Comparison of ENCODE assay signal across 22 cellular contexts in genomic region chr2:188850786-188851185, GRCh38.
"Had no signal": no experiment of that assay in that cellular context is flagged by ENCODE, and none has a peak within 500 bp of the region (broad histone marks: within the 10 kb centered on the region; RNA-seq: fewer than 3 reads in every experiment).

No MANE protein-coding gene starts in this region.

- H3K4me3 Mint-ChIP-seq: activated naive CD4-positive, alpha-beta T cell treated with anti-CD3 and anti-CD28 coated beads, Interleukin-2, amount 10 ng/mL, durations not matched to agents 7 days and 5 days; activated naive CD8-positive, alpha-beta T cell treated with anti-CD3 and anti-CD28 coated beads, Interleukin-2, amount 50 U/mL, for 24 hours; natural killer cell treated with Interleukin-12 subunit alpha and Interleukin-12 subunit beta and Interleukin-15 and Interleukin-18, amount 100 ng/mL, for 72 hours had no signal

- H3K36me3 ChIP-seq: breast epithelium, tibial nerve had no signal

- H3K4me3 ChIP-seq: breast epithelium, hepatocyte, tibial nerve had no signal

- H3K27ac ChIP-seq: breast epithelium, tibial nerve, VCaP had no signal

- H2AFZ ChIP-seq: hepatocyte had no signal

- H3K27ac Mint-ChIP-seq: activated naive CD4-positive, alpha-beta T cell treated with anti-CD3 and anti-CD28 coated beads, Interleukin-2, amount 10 ng/mL, durations not matched to agents 7 days and 5 days; activated naive CD8-positive, alpha-beta T cell treated with anti-CD3 and anti-CD28 coated beads, Interleukin-2, amount 50 U/mL, for 24 hours; natural killer cell treated with Interleukin-12 subunit alpha and Interleukin-12 subunit beta and Interleukin-15 and Interleukin-18, amount 100 ng/mL, for 72 hours had no signal

- H3K9me3 Mint-ChIP-seq: activated naive CD4-positive, alpha-beta T cell treated with anti-CD3 and anti-CD28 coated beads, Interleukin-2, amount 10 ng/mL, durations not matched to agents 7 days and 5 days had no signal

- H3K27me3 Mint-ChIP-seq: activated naive CD4-positive, alpha-beta T cell treated with anti-CD3 and anti-CD28 coated beads, Interleukin-2, amount 10 ng/mL, durations not matched to agents 7 days and 5 days; activated naive CD8-positive, alpha-beta T cell treated with anti-CD3 and anti-CD28 coated beads, Interleukin-2, amount 50 U/mL, for 24 hours; natural killer cell treated with Interleukin-12 subunit alpha and Interleukin-12 subunit beta and Interleukin-15 and Interleukin-18, amount 100 ng/mL, for 72 hours had no signal

- H3K27me3 ChIP-seq: breast epithelium, hepatocyte, tibial nerve had no signal

- ATAC-seq: activated naive CD8-positive, alpha-beta T cell treated with anti-CD3 and anti-CD28 coated beads, Interleukin-2, amount 50 U/mL, for 24 hours; esophagus mucosa; natural killer cell treated with Interleukin-12 subunit alpha and Interleukin-12 subunit beta and Interleukin-15 and Interleukin-18, amount 100 ng/mL, for 72 hours had no signal

- H3K4me1 Mint-ChIP-seq: activated naive CD4-positive, alpha-beta T cell treated with anti-CD3 and anti-CD28 coated beads, Interleukin-2, amount 10 ng/mL, durations not matched to agents 7 days and 5 days; activated naive CD8-positive, alpha-beta T cell treated with anti-CD3 and anti-CD28 coated beads, Interleukin-2, amount 50 U/mL, for 24 hours had no signal

- H3K4me1 ChIP-seq: breast epithelium had no signal

- DNase-seq: activated CD4-positive, alpha-beta T cell treated with anti-CD3 and anti-CD28 coated beads, Interleukin-2, amount 50 U/mL, for 1 hour; activated CD4-positive, CD25-positive, alpha-beta regulatory T cell treated with anti-CD3 and anti-CD28 coated beads, Interleukin-2, amount 50 U/mL, for 72 hours; activated CD8-positive, alpha-beta memory T cell treated with anti-CD3 and anti-CD28 coated beads, Interleukin-2, amount 50 U/mL, for 4 hours; activated effector memory CD4-positive, alpha-beta T cell treated with Interleukin-2 at 50 U/mL for 16 hours; activated naive CD4-positive, alpha-beta T cell treated with anti-CD3 and anti-CD28 coated beads, Interleukin-2, amount 10 ng/mL, durations not matched to agents 7 days and 5 days; activated naive CD8-positive, alpha-beta T cell treated with anti-CD3 and anti-CD28 coated beads, Interleukin-2, amount 50 U/mL, for 24 hours; activated T-cell treated with anti-CD3 and anti-CD28 coated beads, Interleukin-2, amount 50 U/mL, for 48 hours; anterior cingulate cortex; effector CD4-positive, alpha-beta T cell; mesendoderm; retina; stimulated activated CD4-positive, alpha-beta T cell treated with anti-CD3 and anti-CD28 coated beads, Interleukin-12 subunit alpha, Interleukin-12 subunit beta, amount 100 ng/mL, for 4 hours; stimulated activated CD4-positive, alpha-beta T cell treated with anti-CD3 and anti-CD28 coated beads, Interleukin-2, amount 100 ng/mL, for 24 hours; stimulated activated naive CD4-positive, alpha-beta T cell treated with Interleukin-2 at 50 U/mL for 16 hours; substantia nigra; T-helper 2 cell had no signal

- H3K4me2 ChIP-seq: hepatocyte had no signal

- H3K36me3 Mint-ChIP-seq: activated naive CD4-positive, alpha-beta T cell treated with anti-CD3 and anti-CD28 coated beads, Interleukin-2, amount 10 ng/mL, durations not matched to agents 7 days and 5 days; natural killer cell treated with Interleukin-12 subunit alpha and Interleukin-12 subunit beta and Interleukin-15 and Interleukin-18, amount 100 ng/mL, for 72 hours had no signal
